ENCODE assay signal across 23 cellular contexts in genomic region chr3:81463761-81464160, GRCh38.
"Had no signal": no experiment of that assay in that cellular context is flagged by ENCODE, and none has a peak within 500 bp of the region (broad histone marks: within the 10 kb centered on the region; RNA-seq: fewer than 3 reads in every experiment).

No MANE protein-coding gene starts in this region.

- H3K36me3 ChIP-seq: brain microvascular endothelial cell, cardiac muscle cell, SJCRH30 had no signal

- H3K4me3 ChIP-seq: cardiac muscle cell, SJCRH30 had no signal

- ATAC-seq: activated T-cell treated with anti-CD3 and anti-CD28 coated beads, Interleukin-2, amount 50 U/mL, for 4 hours; Panc1; T-helper 17 cell had no signal

- H3K27me3 ChIP-seq: brain microvascular endothelial cell, cardiac muscle cell, SJCRH30 had no signal

- H3K27ac ChIP-seq: brain microvascular endothelial cell, cardiac muscle cell, RWPE1, SJCRH30 had no signal

- H3K9me3 ChIP-seq: SJCRH30 had no signal

- DNase-seq: activated CD4-positive, alpha-beta memory T cell treated with anti-CD3 and anti-CD28 coated beads for 36 hours; activated CD4-positive, alpha-beta T cell treated with anti-CD3 and anti-CD28 coated beads, Interleukin-2, amount 10 ng/mL, durations not matched to agents 7 days and 5 days; activated CD4-positive, CD25-positive, alpha-beta regulatory T cell; activated CD8-positive, alpha-beta memory T cell treated with anti-CD3 and anti-CD28 coated beads for 24 hours; activated effector memory CD4-positive, alpha-beta T cell treated with anti-CD3 and anti-CD28 coated beads, Interleukin-2, amount 50 U/mL, for 16 hours; activated naive CD4-positive, alpha-beta T cell treated with anti-CD3 and anti-CD28 coated beads for 36 hours; activated T-cell treated with anti-CD3 and anti-CD28 coated beads, Interleukin-2, amount 50 U/mL, for 4 hours; brain microvascular endothelial cell; NCI-H1048; NCI-H146; NCI-H187 treated with DMSO at 0.1 percent for 48 hours; NCI-H2081 treated with DMSO at 0.1 percent for 48 hours; NCI-H2171; NCI-H510A; NK-92 treated with Interleukin-12 subunit alpha and Interleukin-12 subunit beta, amount 100 ng/mL, for 24 hours; OCI-M1; Right ventricle myocardium superior; SJCRH30; T-helper 17 cell; T1000 had no signal
